ENCODE assay signal across 23 cellular contexts in the genomic region with DNA sequence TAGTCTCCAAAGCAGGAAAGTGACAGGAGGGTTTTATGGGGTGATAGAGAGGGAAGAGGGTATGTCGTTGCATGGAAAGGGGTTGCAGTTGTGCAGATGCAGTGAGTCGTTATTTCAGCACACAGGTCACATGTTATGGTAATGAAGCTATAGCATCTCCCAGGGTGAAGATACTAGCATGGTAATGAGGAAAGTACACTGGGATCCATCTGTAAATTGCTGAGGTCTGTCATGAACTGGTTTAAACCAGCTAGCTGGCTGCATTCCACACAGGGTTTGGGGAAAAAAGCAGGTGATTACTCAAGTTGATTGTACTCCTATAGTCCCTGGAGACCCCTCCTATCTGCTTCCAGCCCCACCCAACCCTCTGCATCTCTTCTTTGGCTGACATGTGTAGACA.
DNase-seq lines count a peak whose midpoint lies in the region; ATAC-seq and TF ChIP-seq lines count a peak whose summit lies in the region.
"Had no signal": no experiment of that assay in that cellular context is flagged by ENCODE, and none has a peak within 500 bp of the region (broad histone marks: within the 10 kb centered on the region; RNA-seq: fewer than 3 reads in every experiment).

No MANE protein-coding gene starts in this region.

- H3K9me3 ChIP-seq in HAP-1: no peaks in the 10 kb centered on the region
- H3K9me3 ChIP-seq: esophagus squamous epithelium, gastroesophageal sphincter, tibial nerve had no signal

- no peak for ATAC-seq in GM21717 (IDR thresholded peaks at IDR 0.05; ENCODE audit: unreplicated experiment)
- no peak for ATAC-seq in GM21526 (IDR thresholded peaks at IDR 0.05; ENCODE audit: low FRiP score, unreplicated experiment)
- ATAC-seq: gastroesophageal sphincter; GM12878; left cardiac atrium; natural killer cell treated with Interleukin-12 subunit alpha and Interleukin-12 subunit beta and Interleukin-15 and Interleukin-18, amount 100 ng/mL, for 72 hours; SK-N-SH treated with all-trans-retinoic acid at 6 μM for 48 hours had no signal

- TF ChIP-seq POLR2A in erythroblast (IDR thresholded peaks at IDR 0.05; ENCODE audit: low read length): no peak

- DNase-seq in D341Med (ENCODE audit: low spot score) (peak; percentile 85), HAP-1 (ENCODE audit: low spot score in 2 of 2) (peak; percentile 7 to 43), NCI-H69 (lab: John Stamatoyannopoulos, UW) (peak; percentile 77), iPS-NIHi11 (ENCODE audit: low spot score) (peak; percentile 22), erythroblast (lab: John Stamatoyannopoulos, UW) (no peak), HuH-7.5 (ENCODE audit: low spot score) (no peak)
- DNase-seq: activated CD8-positive, alpha-beta memory T cell treated with anti-CD3 and anti-CD28 coated beads for 24 hours; activated T-cell treated with anti-CD3 and anti-CD28 coated beads, Interleukin-2, amount 50 U/mL, for 48 hours; effector memory CD4-positive, alpha-beta T cell; esophagus squamous epithelium; GOT3; Kasumi-1; left cardiac atrium; NCI-H1092; RPMI8226; T1000 had no signal

- no peaks in the 10 kb centered on the region for H3K4me1 ChIP-seq in HAP-1
- H3K4me1 ChIP-seq: esophagus squamous epithelium, gastroesophageal sphincter, tibial nerve had no signal

- H3K4me3 ChIP-seq in HAP-1: no peak overlapping the region
- H3K4me3 ChIP-seq: esophagus squamous epithelium, gastroesophageal sphincter, GM12878, tibial nerve had no signal

- H3K27me3 ChIP-seq in HAP-1 (ENCODE audit: low read depth): no peaks in the 10 kb centered on the region
- H3K27me3 ChIP-seq: esophagus squamous epithelium, gastroesophageal sphincter, tibial nerve had no signal

- peaks cover 49% of the 10 kb centered on the region for H3K36me3 ChIP-seq in HAP-1 (replicated peaks)

- in situ Hi-C loops in HAP-1 (cut with MboI; ENCODE audit: low sequenced_read_pairs): no loop called here

Comparison
In these comparisons a context has a peak if more than half of its experiments do, and no peak if none do; other contexts are left out.
1. DNase-seq: peak in D341Med (single experiment), HAP-1 (2 of 2), NCI-H69 (single experiment) and iPS-NIHi11 (single experiment); none in erythroblast (0 of 2) and HuH-7.5 (single experiment).